9 cellular contexts compared by ENCODE assay signal in the genomic region with DNA sequence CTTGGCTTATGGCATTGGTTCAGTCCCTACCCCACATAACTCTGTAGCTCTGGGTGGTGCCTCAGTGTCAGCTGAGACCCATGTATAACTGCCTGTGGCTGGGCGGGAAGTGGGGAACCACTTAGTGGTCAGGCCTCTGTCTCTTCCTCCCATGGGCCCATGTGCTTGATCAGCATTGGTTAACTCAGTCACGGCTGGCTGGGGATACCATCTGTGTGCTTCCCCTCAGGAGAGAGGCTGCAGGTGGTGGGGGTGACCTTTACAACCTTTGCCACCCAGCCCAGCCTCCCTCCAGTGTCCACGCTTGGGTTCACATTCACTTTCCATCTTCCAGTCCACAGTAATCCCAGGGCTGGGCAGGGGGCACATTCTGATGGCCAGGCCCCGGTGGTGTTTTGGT. TPM values are rescaled to one million over a fixed set of nuclear protein-coding genes. Genes with fewer than 3 reads are reported as not detected.
DNase-seq lines count a peak whose midpoint lies in the region; ATAC-seq and TF ChIP-seq lines count a peak whose summit lies in the region.
"Had no signal": no experiment of that assay in that cellular context is flagged by ENCODE, and none has a peak within 500 bp of the region (broad histone marks: within the 10 kb centered on the region; RNA-seq: fewer than 3 reads in every experiment).

No MANE protein-coding gene starts in this region.

- DNase-seq in GM10266 (ENCODE audit: extremely low spot score) = peak; percentile 74
- DNase-seq in KG1 (lab: John Stamatoyannopoulos, UW) = peak; percentile 63
- peak; percentile 61 for DNase-seq in activated effector memory CD4-positive, alpha-beta T cell treated with Interleukin-2 at 50 U/mL for 16 hours
- peak; percentile 66 to 85 for DNase-seq in stimulated activated naive CD8-positive, alpha-beta T cell treated with anti-CD3 and anti-CD28 coated beads, Interleukin-15, amount 100 ng/mL, for 72 hours
- no peak for DNase-seq in T1000 (lab: John Stamatoyannopoulos, UW)
- DNase-seq in breast epithelium (ENCODE audit: low spot score in 2 of 2) = no peak
- DNase-seq in left lobe of liver (ENCODE audit: low spot score) = no peak

- peaks cover 90% of the 10 kb centered on the region for H3K4me1 Mint-ChIP-seq in stimulated activated naive CD8-positive, alpha-beta T cell treated with anti-CD3 and anti-CD28 coated beads, Interleukin-15, amount 100 ng/mL, for 72 hours

- H3K4me3 ChIP-seq in breast epithelium = no peak overlapping the region

- no peaks in the 10 kb centered on the region for H3K4me1 ChIP-seq in breast epithelium

- H3K27me3 Mint-ChIP-seq in stimulated activated naive CD8-positive, alpha-beta T cell treated with anti-CD3 and anti-CD28 coated beads, Interleukin-15, amount 100 ng/mL, for 72 hours = no peaks in the 10 kb centered on the region

- TF ChIP-seq POLR2A in breast epithelium (IDR thresholded peaks at IDR 0.05) = no peak

- ATAC-seq in GM21515 (IDR thresholded peaks at IDR 0.05; ENCODE audit: unreplicated experiment) (peak; percentile 51), left lobe of liver (no peak)
- peak; percentile 86 for ATAC-seq in stimulated activated naive CD8-positive, alpha-beta T cell treated with anti-CD3 and anti-CD28 coated beads, Interleukin-15, amount 100 ng/mL, for 72 hours

- H3K36me3 ChIP-seq in breast epithelium = no peaks in the 10 kb centered on the region

- no peaks in the 10 kb centered on the region for H3K9me3 Mint-ChIP-seq in stimulated activated naive CD8-positive, alpha-beta T cell treated with anti-CD3 and anti-CD28 coated beads, Interleukin-15, amount 100 ng/mL, for 72 hours
- H3K9me3 Mint-ChIP-seq: neural crest cell had no signal

- H3K27ac Mint-ChIP-seq in stimulated activated naive CD8-positive, alpha-beta T cell treated with anti-CD3 and anti-CD28 coated beads, Interleukin-15, amount 100 ng/mL, for 72 hours = peak overlapping the region; percentile 65 to 93

- intact Hi-C loops in breast epithelium (cut with DNase I; ENCODE audit: low total_unique reads) = no loop called here

- TF ChIP-seq CTCF in GM10266 (IDR thresholded peaks at IDR 0.05; ENCODE audit: control insufficient read depth, insufficient read depth, low read depth, missing control alignments) = no peak
- TF ChIP-seq CTCF in breast epithelium (IDR thresholded peaks at IDR 0.05) = no peak

- no peaks in the 10 kb centered on the region for H3K9me3 ChIP-seq in breast epithelium

- H3K27me3 ChIP-seq in breast epithelium = no peaks in the 10 kb centered on the region

- H3K27ac ChIP-seq in breast epithelium = no peak overlapping the region

- peak overlapping the region; percentile 55 to 71 for H3K4me3 Mint-ChIP-seq in stimulated activated naive CD8-positive, alpha-beta T cell treated with anti-CD3 and anti-CD28 coated beads, Interleukin-15, amount 100 ng/mL, for 72 hours
- H3K4me3 Mint-ChIP-seq: neural crest cell had no signal

RNA-seq across cellular contexts. Expression of a gene that starts 10.3 kb away (rescaled TPM):
- total RNA-seq in breast epithelium = 10 to 100 TPM; 52.0 to 64.2 (median 60.6) TPM
- total RNA-seq in left lobe of liver = 27.6 TPM

RNA-seq across cellular contexts. Expression of a gene that starts 51.8 kb away (rescaled TPM):
- total RNA-seq in breast epithelium (10 to 100 TPM in 1 of 3 donors, 1 to 10 TPM in 2; 6.9 to 10.5 (median 7.7) TPM), left lobe of liver (7.6 TPM)

RNA-seq across cellular contexts. Expression of a gene that starts 51.8 kb away (rescaled TPM):
- total RNA-seq in breast epithelium (1 to 10 TPM; 7.2 to 7.5 (median 7.5) TPM), left lobe of liver (5.1 TPM)

RNA-seq across cellular contexts. Expression of a gene that starts 59.1 kb away (rescaled TPM):
- total RNA-seq in breast epithelium = not detected
- total RNA-seq in left lobe of liver = not detected
- total RNA-seq: neural crest cell had no signal

Comparison
In these comparisons a context has a peak if more than half of its experiments do, and no peak if none do; other contexts are left out.
1. DNase-seq: peak in GM10266 (single experiment), KG1 (single experiment), activated effector memory CD4-positive, alpha-beta T cell treated with Interleukin-2 at 50 U/mL for 16 hours (single experiment) and stimulated activated naive CD8-positive, alpha-beta T cell treated with anti-CD3 and anti-CD28 coated beads, Interleukin-15, amount 100 ng/mL, for 72 hours (2 of 2); none in T1000 (single experiment), breast epithelium (0 of 2) and left lobe of liver (single experiment).